ENCODE assay signal across 1 cellular context in the genomic region with DNA sequence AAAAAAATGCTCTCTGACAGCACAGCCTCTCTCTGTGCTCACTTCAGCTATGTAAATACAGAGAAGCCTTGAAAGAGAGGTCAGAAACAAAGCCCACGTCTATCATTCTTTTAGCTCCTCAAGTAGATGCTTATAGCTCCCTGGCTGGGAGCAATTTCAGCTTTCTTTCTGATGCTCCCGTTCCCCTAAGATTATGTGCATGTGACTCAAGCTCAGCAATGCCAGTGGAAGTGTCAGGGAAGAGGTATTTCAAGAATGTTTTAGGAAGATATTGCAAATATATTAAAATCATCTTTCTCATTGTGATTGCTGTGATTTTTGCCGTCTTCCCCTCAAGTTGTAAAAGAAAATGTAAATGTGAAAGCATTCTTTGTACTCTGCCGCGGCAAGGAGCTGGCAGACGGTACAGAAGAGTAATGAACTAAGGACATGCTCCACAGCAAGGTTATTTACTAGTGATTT.
TF ChIP-seq lines count a peak whose summit lies in the region.

No MANE protein-coding gene starts in this region.

TF ChIP-seq in IMR-90, 13 proteins besides CTCF, POLR2A, EP300 and RAD21:
- TF ChIP-seq, protein P1, sequence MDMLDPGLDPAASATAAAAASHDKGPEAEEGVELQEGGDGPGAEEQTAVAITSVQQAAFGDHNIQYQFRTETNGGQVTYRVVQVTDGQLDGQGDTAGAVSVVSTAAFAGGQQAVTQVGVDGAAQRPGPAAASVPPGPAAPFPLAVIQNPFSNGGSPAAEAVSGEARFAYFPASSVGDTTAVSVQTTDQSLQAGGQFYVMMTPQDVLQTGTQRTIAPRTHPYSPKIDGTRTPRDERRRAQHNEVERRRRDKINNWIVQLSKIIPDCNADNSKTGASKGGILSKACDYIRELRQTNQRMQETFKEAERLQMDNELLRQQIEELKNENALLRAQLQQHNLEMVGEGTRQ (IDR thresholded peaks at IDR 0.05; ENCODE audit: low read depth, low read length): no peak
- TF ChIP-seq RFX5 (IDR thresholded peaks at IDR 0.05; ENCODE audit: low read depth, low read length): no peak
- TF ChIP-seq, protein P2, sequence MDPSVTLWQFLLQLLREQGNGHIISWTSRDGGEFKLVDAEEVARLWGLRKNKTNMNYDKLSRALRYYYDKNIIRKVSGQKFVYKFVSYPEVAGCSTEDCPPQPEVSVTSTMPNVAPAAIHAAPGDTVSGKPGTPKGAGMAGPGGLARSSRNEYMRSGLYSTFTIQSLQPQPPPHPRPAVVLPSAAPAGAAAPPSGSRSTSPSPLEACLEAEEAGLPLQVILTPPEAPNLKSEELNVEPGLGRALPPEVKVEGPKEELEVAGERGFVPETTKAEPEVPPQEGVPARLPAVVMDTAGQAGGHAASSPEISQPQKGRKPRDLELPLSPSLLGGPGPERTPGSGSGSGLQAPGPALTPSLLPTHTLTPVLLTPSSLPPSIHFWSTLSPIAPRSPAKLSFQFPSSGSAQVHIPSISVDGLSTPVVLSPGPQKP (IDR thresholded peaks at IDR 0.05; ENCODE audit: borderline replicate concordance, low read depth, low read length): no peak
